Comparison of ENCODE assay signal across 8 cellular contexts in genomic region chr1:231590453-231591198, GRCh38. TPM values are rescaled to one million over a fixed set of nuclear protein-coding genes. Genes with fewer than 3 reads are reported as not detected.
DNase-seq lines count a peak whose midpoint lies in the region; ATAC-seq and TF ChIP-seq lines count a peak whose summit lies in the region.

No MANE protein-coding gene starts in this region.

- DNase-seq in NK-92 treated with Interleukin-12 subunit alpha and Interleukin-12 subunit beta, amount 100 ng/mL, for 24 hours (lab: John Stamatoyannopoulos, UW), result peak; percentile 15
- DNase-seq in NK-92 (lab: John Stamatoyannopoulos, UW; ENCODE audit: unreplicated experiment) (no peak), HL-60 (ENCODE audit: low read depth in 1 of 2, low spot score in 1 of 2) (peak in 1 of 2 experiments; percentile 73), RPMI8226 (peak; percentile 62), body of pancreas (peak; percentile 50 to 66 (median 58)), iris pigment epithelial cell (ENCODE audit: low read depth) (peak; percentile 80)
- peak; percentile 27 for DNase-seq in stimulated activated CD4-positive, alpha-beta T cell treated with anti-CD3 and anti-CD28 coated beads, Interleukin-1b, Interleukin-23, amount 100 ng/mL, for 48 hours

- intact Hi-C loops in body of pancreas (cut with DNase I), result no loop called here

- TF ChIP-seq CTCF in HL-60 (IDR thresholded peaks at IDR 0.05; ENCODE audit: insufficient read depth, low read length) (peak; percentile 75), body of pancreas (IDR thresholded peaks at IDR 0.05) (peak; percentile 55 to 75 (median 68))

- H3K27ac ChIP-seq in HL-60 (replicated peaks), result no peak overlapping the region
- no peak overlapping the region for H3K27ac ChIP-seq in body of pancreas

- H3K4me1 ChIP-seq in body of pancreas, result no peaks in the 10 kb centered on the region

- TF ChIP-seq POLR2A in body of pancreas (IDR thresholded peaks at IDR 0.05), result no peak

- H3K9me3 ChIP-seq in body of pancreas, result no peaks in the 10 kb centered on the region

- no peak overlapping the region for H3K4me3 ChIP-seq in HL-60 (replicated peaks; ENCODE audit: insufficient read depth, low read length)
- H3K4me3 ChIP-seq in body of pancreas, result no peak overlapping the region

- WGBS in body of pancreas, 2 donors, result 20 to 21% methylated on average over 12 of the region's 12 CpGs

- no peaks in the 10 kb centered on the region for H3K36me3 ChIP-seq in body of pancreas (replicated peaks in 1 of 2; ENCODE audit: insufficient read depth in 1 of 2, low read depth in 2 of 2)

- no peaks in the 10 kb centered on the region for H3K27me3 ChIP-seq in HL-60 (ENCODE audit: insufficient read depth, poor library complexity, severe bottlenecking)
- no peaks in the 10 kb centered on the region for H3K27me3 ChIP-seq in body of pancreas

- peak; percentile 77 for ATAC-seq in body of pancreas
- ATAC-seq in HG02938 (IDR thresholded peaks at IDR 0.05; ENCODE audit: unreplicated experiment), result no peak

RNA-seq across cellular contexts. Expression of gene DISC1, which starts 36.0 kb away (rescaled TPM):
- 1 to 10 TPM; 2.3 to 7.0 TPM for total RNA-seq in body of pancreas
